In genomic region chr2:86372641-86373502, GRCh38 we compare ENCODE assay signal across 8 cellular contexts. TPM values are rescaled to one million over a fixed set of nuclear protein-coding genes. Genes with fewer than 3 reads are reported as not detected.
DNase-seq lines count a peak whose midpoint lies in the region; ATAC-seq and TF ChIP-seq lines count a peak whose summit lies in the region.

No MANE protein-coding gene starts in this region.

- no peak overlapping the region for H3K4me2 ChIP-seq in mesendoderm (ENCODE audit: low read length)

- H3K4me3 ChIP-seq in GM12875 (ENCODE audit: low read depth, low read length) (no peak overlapping the region), coronary artery (no peak overlapping the region), mesendoderm (ENCODE audit: low read length) (no peak overlapping the region)

- no peak overlapping the region for H2AK5ac ChIP-seq in mesendoderm (ENCODE audit: low read length)

- no peaks in the 10 kb centered on the region for H3K36me3 ChIP-seq in mesendoderm (ENCODE audit: control insufficient read depth, insufficient read depth, low read length)

- H2BK5ac ChIP-seq in mesendoderm (ENCODE audit: low read length) = no peak overlapping the region

- no peak overlapping the region for H2BK120ac ChIP-seq in mesendoderm (ENCODE audit: low read depth, low read length)

- no peak overlapping the region for H3K4ac ChIP-seq in mesendoderm (ENCODE audit: low read depth, low read length)

- H3K4me1 ChIP-seq in mesendoderm (ENCODE audit: control insufficient read depth, low read depth, low read length) = no peaks in the 10 kb centered on the region

- TF ChIP-seq CTCF in GM12875 (IDR thresholded peaks at IDR 0.05; ENCODE audit: borderline replicate concordance, insufficient read depth, low read depth, low read length) (peak; percentile 48), coronary artery (IDR thresholded peaks at IDR 0.05) (peak; percentile 42)

- ATAC-seq in HG02885 (IDR thresholded peaks at IDR 0.05; ENCODE audit: poor library complexity, unreplicated experiment) = no peak
- no peak for ATAC-seq in GM19328 (IDR thresholded peaks at IDR 0.05; ENCODE audit: unreplicated experiment)

- H3K27me3 ChIP-seq in mesendoderm (ENCODE audit: insufficient read depth, low read length, poor library complexity) = no peaks in the 10 kb centered on the region

- no peak overlapping the region for H3K9ac ChIP-seq in mesendoderm (ENCODE audit: low read length)

- no peaks in the 10 kb centered on the region for H3K79me1 ChIP-seq in mesendoderm (ENCODE audit: low read length)

- no peaks in the 10 kb centered on the region for H3K79me2 ChIP-seq in mesendoderm (ENCODE audit: control insufficient read depth, insufficient read depth, low read length)

- DNase-seq in AG08395 (ENCODE audit: low spot score) = peak; percentile 68
- DNase-seq in NCI-H82 treated with DMSO at 0.1 percent for 48 hours (lab: John Stamatoyannopoulos, UW; ENCODE audit: unreplicated experiment) = peak; percentile 77
- no peak for DNase-seq in coronary artery (ENCODE audit: low spot score)
- peak; percentile 75 for DNase-seq in mesendoderm
- no peak for DNase-seq in activated T-cell treated with anti-CD3 and anti-CD28 coated beads for 4 hours

- H3K27ac ChIP-seq in coronary artery (no peak overlapping the region), mesendoderm (ENCODE audit: low read depth, low read length) (no peak overlapping the region)

- no peak overlapping the region for H2BK15ac ChIP-seq in mesendoderm (replicated peaks; ENCODE audit: low read depth)

- H3K18ac ChIP-seq in mesendoderm (ENCODE audit: low read length) = no peak overlapping the region

- H4K8ac ChIP-seq in mesendoderm (ENCODE audit: low read depth, low read length) = no peak overlapping the region

- H4K5ac ChIP-seq in mesendoderm (ENCODE audit: low read length) = no peak overlapping the region

- H3K56ac ChIP-seq in mesendoderm (ENCODE audit: low read length) = no peak overlapping the region

- no CpG with 5 or more reads among the region's 4 CpGs for WGBS in mesendoderm (ENCODE audit: extremely low coverage, insufficient coverage, low lambda C conversion rate)

- H3K23ac ChIP-seq in mesendoderm (ENCODE audit: low read length) = no peak overlapping the region

RNA-seq across cellular contexts. Expression of gene REEP1, which starts 35.4 kb away (rescaled TPM):
- polyA plus RNA-seq in mesendoderm (2013, experiment 1 of 2) = 0.69 TPM
- 0.77 TPM for polyA plus RNA-seq in mesendoderm (2013, experiment 2 of 2)

Comparison
In these comparisons a context has a peak if more than half of its experiments do, and no peak if none do; other contexts are left out.
1. DNase-seq: peak in AG08395 (single experiment), NCI-H82 treated with DMSO at 0.1 percent for 48 hours (single experiment) and mesendoderm (single experiment); none in coronary artery (single experiment) and activated T-cell treated with anti-CD3 and anti-CD28 coated beads for 4 hours (single experiment).